Comparison of ENCODE assay signal across 8 cellular contexts in the genomic region with DNA sequence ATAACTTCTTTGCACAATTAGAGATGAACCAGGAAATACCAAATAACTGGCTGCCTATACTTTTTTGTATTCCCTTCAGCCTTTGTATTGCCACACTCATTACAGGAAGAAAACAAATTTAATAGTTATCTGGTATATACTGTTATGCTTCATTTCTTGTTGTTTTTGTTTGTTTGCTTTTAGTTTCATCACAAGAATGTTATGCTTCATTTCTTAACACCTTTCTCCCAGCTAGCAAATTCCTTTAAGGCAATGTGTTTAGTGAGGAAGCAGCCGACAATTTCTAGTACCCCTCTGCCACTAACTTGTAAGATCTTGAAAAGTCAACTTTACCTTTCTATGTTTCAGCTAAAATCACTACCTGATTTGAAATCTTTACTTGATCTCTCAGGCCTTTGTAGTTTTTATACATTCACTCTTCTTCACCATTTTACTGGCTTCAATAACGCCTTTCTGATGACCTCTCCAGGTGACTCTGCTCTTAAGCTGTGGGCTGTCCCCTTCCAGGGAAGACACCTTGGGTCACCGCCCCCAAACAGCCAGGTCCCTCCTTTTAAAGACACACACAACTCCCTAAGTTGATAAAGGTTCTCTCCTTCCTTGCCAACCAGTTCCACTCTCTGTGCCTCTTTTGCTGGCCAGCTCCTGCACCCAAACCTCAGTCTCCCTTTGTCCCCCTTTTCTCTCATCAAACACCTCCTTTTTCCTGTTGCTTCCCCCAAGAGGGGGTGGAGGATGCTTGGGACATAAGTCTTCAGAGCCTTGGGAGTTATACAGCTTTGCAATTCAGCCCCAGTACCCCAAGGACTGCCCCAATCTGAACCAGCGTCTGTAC.
DNase-seq lines count a peak whose midpoint lies in the region; ATAC-seq lines count a peak whose summit lies in the region.

No MANE protein-coding gene starts in this region.

- in situ Hi-C loops in T47D (cut with HindIII; ENCODE audit: low pct_unique_long_range_greater_than_20kb, low sequenced_read_pairs) = no loop called here

- H3K36me3 ChIP-seq in ES-I3 (ENCODE audit: insufficient read depth, low read length) = no peaks in the 10 kb centered on the region

- no peaks in the 10 kb centered on the region for H3K9me3 ChIP-seq in ES-I3 (ENCODE audit: control insufficient read depth, insufficient read depth, low read length)

- H3K4me1 ChIP-seq in ES-I3 (ENCODE audit: insufficient read depth, low read length) = peaks cover 6% of the 10 kb centered on the region; the same call in 1 of the 2 replicates

- ATAC-seq in HG02798 (IDR thresholded peaks at IDR 0.05; ENCODE audit: poor library complexity, unreplicated experiment) = peak; percentile 53

- peak overlapping the region; percentile 73 for H3K9ac ChIP-seq in ES-I3 (ENCODE audit: low read depth, low read length)

- DNase-seq in NCI-H1930 (lab: John Stamatoyannopoulos, UW) (peak; percentile 26 to 47), UCSD-AML1 (lab: John Stamatoyannopoulos, UW; ENCODE audit: unreplicated experiment) (peak; percentile 62), T47D (ENCODE audit: low read depth in 1 of 2, low spot score in 1 of 2) (peak; percentile 80 to 90), inferior parietal cortex (ENCODE audit: extremely low spot score) (peak; percentile 36), DMS114 treated with DMSO at 0.1 percent for 48 hours (lab: John Stamatoyannopoulos, UW; ENCODE audit: unreplicated experiment) (no peak)
- DNase-seq in stimulated activated CD4-positive, alpha-beta T cell treated with anti-CD3 and anti-CD28 coated beads, Interleukin-15, amount 100 ng/mL, for 1 hour (ENCODE audit: low read depth in 1 of 2, low spot score in 1 of 2) = peak; percentile 41 to 54
